ENCODE assay signal across 22 cellular contexts in genomic region chr21:28663111-28663693, GRCh38.
"Had no signal": no experiment of that assay in that cellular context is flagged by ENCODE, and none has a peak within 500 bp of the region (broad histone marks: within the 10 kb centered on the region; RNA-seq: fewer than 3 reads in every experiment).

No MANE protein-coding gene starts in this region.

- DNase-seq: activated B cell treated with CpG ODN at 0.5 μM for 24 hours; activated CD4-positive, alpha-beta T cell treated with anti-CD3 and anti-CD28 coated beads for 36 hours; activated CD4-positive, alpha-beta T cell treated with anti-CD3 and anti-CD28 coated beads, Interleukin-2, amount 50 U/mL, for 48 hours; activated naive CD4-positive, alpha-beta T cell treated with Interleukin-2 at 50 U/mL for 16 hours; activated naive CD8-positive, alpha-beta T cell treated with anti-CD3 and anti-CD28 coated beads, Interleukin-2, amount 10 ng/mL, durations not matched to agents 7 days and 5 days; activated T-cell treated with anti-CD3 and anti-CD28 coated beads, Interleukin-2, amount 50 U/mL, for 48 hours; amniotic stem cell; erythroblast; head of caudate nucleus; left colon; mucosa of descending colon; naive B cell; stimulated activated CD4-positive, alpha-beta T cell treated with anti-CD3 and anti-CD28 coated beads, Interleukin-12 subunit alpha, Interleukin-12 subunit beta, amount 100 ng/mL, for 4 hours; stimulated activated CD4-positive, alpha-beta T cell treated with anti-CD3 and anti-CD28 coated beads, Interleukin-4, amount 100 ng/mL, for 4 hours; T-helper 9 cell; trophoblast cell had no signal

- H3K9me3 ChIP-seq: gastroesophageal sphincter, mucosa of descending colon, prostate gland, vagina had no signal

- H3K36me3 Mint-ChIP-seq: activated naive CD8-positive, alpha-beta T cell treated with anti-CD3 and anti-CD28 coated beads, Interleukin-2, amount 10 ng/mL, durations not matched to agents 7 days and 5 days; memory B cell had no signal

- H3K27me3 ChIP-seq: cardiac muscle cell, gastroesophageal sphincter, vagina had no signal

- H3K9me3 Mint-ChIP-seq: activated B cell treated with CpG ODN at 0.5 μM for 24 hours, memory B cell, naive B cell had no signal

- H3K4me1 Mint-ChIP-seq: activated B cell treated with CpG ODN at 0.5 μM for 24 hours; activated CD4-positive, alpha-beta T cell treated with anti-CD3 and anti-CD28 coated beads for 36 hours; activated naive CD8-positive, alpha-beta T cell treated with anti-CD3 and anti-CD28 coated beads, Interleukin-2, amount 10 ng/mL, durations not matched to agents 7 days and 5 days; memory B cell; naive B cell had no signal

- H3K27me3 Mint-ChIP-seq: activated B cell treated with CpG ODN at 0.5 μM for 24 hours; activated CD4-positive, alpha-beta T cell treated with anti-CD3 and anti-CD28 coated beads for 36 hours; memory B cell; stimulated activated naive CD8-positive, alpha-beta T cell treated with anti-CD3 and anti-CD28 coated beads, Interleukin-15, Interleukin-2, amounts not matched to agents 100 ng/mL and 50 ng/mL, for 24 hours had no signal

- H3K4me3 Mint-ChIP-seq: activated B cell treated with CpG ODN at 0.5 μM for 24 hours; activated CD4-positive, alpha-beta T cell treated with anti-CD3 and anti-CD28 coated beads for 36 hours; activated naive CD8-positive, alpha-beta T cell treated with anti-CD3 and anti-CD28 coated beads, Interleukin-2, amount 10 ng/mL, durations not matched to agents 7 days and 5 days; memory B cell; naive B cell; stimulated activated naive CD8-positive, alpha-beta T cell treated with anti-CD3 and anti-CD28 coated beads, Interleukin-15, Interleukin-2, amounts not matched to agents 100 ng/mL and 50 ng/mL, for 24 hours had no signal

- H3K4me3 ChIP-seq: cardiac muscle cell, gastroesophageal sphincter, mucosa of descending colon, prostate gland, vagina had no signal

- H3K4me1 ChIP-seq: gastroesophageal sphincter, prostate gland, vagina had no signal

- H3K36me3 ChIP-seq: cardiac muscle cell, gastroesophageal sphincter, prostate gland, vagina had no signal

- H3K27ac ChIP-seq: cardiac muscle cell, gastroesophageal sphincter, prostate gland, vagina had no signal

- H3K27ac Mint-ChIP-seq: activated B cell treated with CpG ODN at 0.5 μM for 24 hours; activated CD4-positive, alpha-beta T cell treated with anti-CD3 and anti-CD28 coated beads for 36 hours; activated naive CD8-positive, alpha-beta T cell treated with anti-CD3 and anti-CD28 coated beads, Interleukin-2, amount 10 ng/mL, durations not matched to agents 7 days and 5 days; memory B cell; naive B cell; stimulated activated naive CD8-positive, alpha-beta T cell treated with anti-CD3 and anti-CD28 coated beads, Interleukin-15, Interleukin-2, amounts not matched to agents 100 ng/mL and 50 ng/mL, for 24 hours had no signal

- ATAC-seq: activated CD4-positive, alpha-beta T cell treated with anti-CD3 and anti-CD28 coated beads for 36 hours; gastroesophageal sphincter; left colon; mucosa of descending colon had no signal
